In genomic region chr12:104985206-104985605, GRCh38 we compare ENCODE assay signal across 10 cellular contexts. TPM values are rescaled to one million over a fixed set of nuclear protein-coding genes. Genes with fewer than 3 reads are reported as not detected.
A peak's percentile ranks its signal among the peaks of the same experiment; 100 is the strongest.
DNase-seq lines count a peak whose midpoint lies in the region; ATAC-seq and TF ChIP-seq lines count a peak whose summit lies in the region.
"Had no signal": no experiment of that assay in that cellular context is flagged by ENCODE, and none has a peak within 500 bp of the region (broad histone marks: within the 10 kb centered on the region; RNA-seq: fewer than 3 reads in every experiment).

No MANE protein-coding gene starts in this region.

- TF ChIP-seq CTCF in HFFc6 (IDR thresholded peaks at IDR 0.05) (peak; percentile 31; the same call in 1 of the 2 replicates), VCaP (conservative IDR thresholded peaks at IDR 0.05) (peak; percentile 10; the same call in 1 of the 2 replicates), upper lobe of left lung (IDR thresholded peaks at IDR 0.05) (no peak)

- H3K4me1 Mint-ChIP-seq in CD8-positive, alpha-beta memory T cell = peaks cover 31 to 45% (median 44%) of the 10 kb centered on the region in 3 donors
- H3K4me1 Mint-ChIP-seq in HFFc6 (ENCODE audit: low read depth) = peaks cover 40% of the 10 kb centered on the region

- no peak for DNase-seq in CD8-positive, alpha-beta memory T cell
- DNase-seq in HFFc6 (no peak), upper lobe of left lung (no peak)
- no peak for DNase-seq in NK-92 treated with Interleukin-12 subunit alpha and Interleukin-12 subunit beta, amount 100 ng/mL, for 24 hours (lab: John Stamatoyannopoulos, UW)
- DNase-seq: NCI-H2171 treated with DMSO at 0.1 percent for 48 hours, psoas muscle had no signal

- no peak for TF ChIP-seq EP300 in upper lobe of left lung (IDR thresholded peaks at IDR 0.05)

- 88 to 91% methylated on average over 4 of the region's 4 CpGs for WGBS in upper lobe of left lung, 2 donors

- H3K27me3 ChIP-seq in CD8-positive, alpha-beta memory T cell (ENCODE audit: insufficient read depth, low read length, poor library complexity, severe bottlenecking) = no peaks in the 10 kb centered on the region
- H3K27me3 ChIP-seq in mucosa of stomach (ENCODE audit: control insufficient read depth, insufficient read depth, low read length) = no peaks in the 10 kb centered on the region
- no peaks in the 10 kb centered on the region for H3K27me3 ChIP-seq in upper lobe of left lung

- peaks cover 11 to 20% (median 11%) of the 10 kb centered on the region in 3 donors for H3K36me3 Mint-ChIP-seq in CD8-positive, alpha-beta memory T cell
- peaks cover 16% of the 10 kb centered on the region for H3K36me3 Mint-ChIP-seq in HFFc6 (ENCODE audit: low read depth)

- CTCF ChIA-PET in CD8-positive, alpha-beta memory T cell (lab: Charles Lee) = no interaction called here

- no peak for ATAC-seq in upper lobe of left lung (ENCODE audit: low FRiP score in 2 of 2)
- no peak for ATAC-seq in GM21360 (IDR thresholded peaks at IDR 0.05; ENCODE audit: unreplicated experiment)
- no peak for ATAC-seq in HG03521 (IDR thresholded peaks at IDR 0.05; ENCODE audit: unreplicated experiment)

- POLR2A ChIA-PET in CD8-positive, alpha-beta memory T cell (lab: Charles Lee) = no interaction called here

- H3K9ac ChIP-seq in mucosa of stomach (ENCODE audit: low read length) = peak overlapping the region; percentile 67

- no peaks in the 10 kb centered on the region for H3K9me3 ChIP-seq in CD8-positive, alpha-beta memory T cell (ENCODE audit: low read length)
- H3K9me3 ChIP-seq in mucosa of stomach (ENCODE audit: control insufficient read depth, low read length) (no peaks in the 10 kb centered on the region), upper lobe of left lung (no peaks in the 10 kb centered on the region)
- H3K9me3 ChIP-seq: psoas muscle had no signal

- no peak for TF ChIP-seq POLR2A in upper lobe of left lung (IDR thresholded peaks at IDR 0.05)

- peak overlapping the region; percentile 86 to 96 (median 90) for H3K4me3 Mint-ChIP-seq in CD8-positive, alpha-beta memory T cell
- H3K4me3 Mint-ChIP-seq in HFFc6 = peak overlapping the region; percentile 92; the same call in 1 of the 2 replicates

- H3K27ac Mint-ChIP-seq in CD8-positive, alpha-beta memory T cell = peak overlapping the region in 3 of 8 donors; percentile 26 to 87 (median 43)
- no peak overlapping the region for H3K27ac Mint-ChIP-seq in HFFc6

- peaks cover 18% of the 10 kb centered on the region for H3K4me1 ChIP-seq in CD8-positive, alpha-beta memory T cell (ENCODE audit: insufficient read depth, low read length)
- no peaks in the 10 kb centered on the region for H3K4me1 ChIP-seq in mucosa of stomach (ENCODE audit: control insufficient read depth, insufficient read depth, low read length)
- H3K4me1 ChIP-seq in upper lobe of left lung = peaks cover 13 to 18% (median 14%) of the 10 kb centered on the region in 4 donors

- H3K9me3 Mint-ChIP-seq in CD8-positive, alpha-beta memory T cell = no peaks in the 10 kb centered on the region
- H3K9me3 Mint-ChIP-seq in HFFc6 = no peaks in the 10 kb centered on the region

- H3K27me3 Mint-ChIP-seq in CD8-positive, alpha-beta memory T cell = peaks cover 9 to 25% of the 10 kb centered on the region in 2 donors
- H3K27me3 Mint-ChIP-seq in HFFc6 (ENCODE audit: insufficient read depth) = peaks cover 6% of the 10 kb centered on the region

- no peak overlapping the region for H3K4me3 ChIP-seq in CD8-positive, alpha-beta memory T cell (ENCODE audit: low read length)
- H3K4me3 ChIP-seq in mucosa of stomach (ENCODE audit: low read length) = no peak overlapping the region
- no peak overlapping the region for H3K4me3 ChIP-seq in upper lobe of left lung

- no peak overlapping the region for H3K27ac ChIP-seq in CD8-positive, alpha-beta memory T cell (ENCODE audit: low read depth, low read length)
- H3K27ac ChIP-seq in VCaP (no peak overlapping the region), upper lobe of left lung (no peak overlapping the region)

- no peaks in the 10 kb centered on the region for H3K36me3 ChIP-seq in CD8-positive, alpha-beta memory T cell (ENCODE audit: insufficient read depth, low read length)
- H3K36me3 ChIP-seq in mucosa of stomach (ENCODE audit: control insufficient read depth, insufficient read depth, low read length) (no peaks in the 10 kb centered on the region), upper lobe of left lung (peaks cover 0 to 5% (median 0%) of the 10 kb centered on the region in 4 donors)

RNA-seq across cellular contexts. Expression of gene NOPCHAP1, which starts 0.9 kb away (rescaled TPM):
- total RNA-seq in CD8-positive, alpha-beta memory T cell = 10 to 100 TPM; 25.8 to 27.8 TPM
- 16.6 TPM for polyA plus RNA-seq in CD8-positive, alpha-beta memory T cell
- total RNA-seq in HFFc6 (2021; fragmentation: NEBNext Ultra II Directional; extraction: Animal tissue kit (Norgen Biotek cat#: 25700)) = 10 to 100 TPM; 13.7 to 16.1 (median 14.0) TPM
- 10 to 100 TPM in 2 of 6 donors, 1 to 10 TPM in 4; 2.1 to 13.0 (median 7.6) TPM for total RNA-seq in upper lobe of left lung

RNA-seq across cellular contexts. Expression of gene SLC41A2, which starts 27.1 kb away (rescaled TPM):
- 1 to 10 TPM; 5.9 to 6.8 TPM for total RNA-seq in CD8-positive, alpha-beta memory T cell
- not detected for polyA plus RNA-seq in CD8-positive, alpha-beta memory T cell
- total RNA-seq in HFFc6 (2021; fragmentation: NEBNext Ultra II Directional; extraction: Animal tissue kit (Norgen Biotek cat#: 25700)) = 1 to 10 TPM; 6.7 to 9.4 (median 7.6) TPM
- 10 to 100 TPM; 16.0 to 67.0 (median 23.4) TPM for total RNA-seq in upper lobe of left lung

Comparison
In these comparisons a context has a peak if more than half of its experiments do, and no peak if none do; other contexts are left out.
1. CTCF ChIP-seq: peak in HFFc6 (single experiment) and VCaP (single experiment); none in upper lobe of left lung (0 of 6).